9 cellular contexts compared by ENCODE assay signal in the genomic region with DNA sequence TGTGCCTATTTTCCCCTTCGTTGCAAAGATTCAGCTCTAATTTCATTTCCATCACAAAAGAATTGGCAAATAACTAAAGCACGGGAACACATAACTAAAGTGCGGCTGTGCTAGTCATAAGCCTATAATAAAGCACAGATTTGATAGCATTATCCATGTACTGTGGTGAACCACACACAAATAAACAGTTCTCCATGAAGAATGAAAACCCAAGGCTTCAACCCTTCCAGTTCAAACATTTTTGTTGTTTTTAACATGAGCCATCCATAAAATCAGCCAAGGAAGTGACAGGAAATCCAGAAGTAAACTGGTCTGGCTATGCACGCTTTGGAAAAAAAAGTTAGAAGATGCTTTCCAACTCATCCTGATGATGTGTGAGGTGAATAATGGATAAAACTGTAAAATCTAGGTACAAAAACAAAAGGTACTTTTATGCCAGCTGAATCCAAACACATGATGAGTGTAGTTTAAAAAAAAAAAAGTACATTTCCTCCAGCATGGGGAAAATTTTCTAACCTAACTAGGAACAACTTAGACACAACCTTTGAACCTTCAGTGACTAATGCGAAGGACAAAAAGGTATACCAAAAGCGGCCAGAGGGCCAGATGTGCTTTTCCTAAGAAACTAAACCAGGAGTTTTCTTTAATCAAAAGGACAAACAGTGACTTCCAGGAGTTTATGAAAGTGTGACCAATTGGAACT. TPM values are rescaled to one million over a fixed set of nuclear protein-coding genes. Genes with fewer than 3 reads are reported as not detected.
DNase-seq lines count a peak whose midpoint lies in the region; FAIRE-seq and TF ChIP-seq lines count a peak whose summit lies in the region.
"Had no signal": no experiment of that assay in that cellular context is flagged by ENCODE, and none has a peak within 500 bp of the region (broad histone marks: within the 10 kb centered on the region; RNA-seq: fewer than 3 reads in every experiment).

No MANE protein-coding gene starts in this region.

- no peak for TF ChIP-seq EP300 in suprapubic skin (IDR thresholded peaks at IDR 0.05)

- no peak overlapping the region for H2AFZ ChIP-seq in astrocyte (ENCODE audit: low read depth, low read length)

- peaks cover 5% of the 10 kb centered on the region for H3K27me3 ChIP-seq in astrocyte (ENCODE audit: insufficient read depth, low read length)
- no peaks in the 10 kb centered on the region for H3K27me3 ChIP-seq in iPS-20b (ENCODE audit: insufficient read depth, low read length)
- H3K27me3 ChIP-seq in suprapubic skin = peaks cover 5% of the 10 kb centered on the region

- TF ChIP-seq POLR2A in suprapubic skin (IDR thresholded peaks at IDR 0.05) = no peak

- no peaks in the 10 kb centered on the region for H3K9me3 Mint-ChIP-seq in astrocyte (ENCODE audit: unreplicated experiment)
- H3K9me3 Mint-ChIP-seq: T-helper 1 cell treated with Interleukin-12 subunit alpha and Interleukin-12 subunit beta and Interleukin-4 antibody, amounts not matched to agents 30 μg/mL and 1 μg/mL, for 36 hours had no signal

- H3K4me3 Mint-ChIP-seq in astrocyte (ENCODE audit: unreplicated experiment) = no peak overlapping the region
- H3K4me3 Mint-ChIP-seq: T-helper 1 cell treated with Interleukin-12 subunit alpha and Interleukin-12 subunit beta and Interleukin-4 antibody, amounts not matched to agents 30 μg/mL and 1 μg/mL, for 36 hours had no signal

- peaks cover 65% of the 10 kb centered on the region for H3K4me1 Mint-ChIP-seq in astrocyte (ENCODE audit: low read depth, unreplicated experiment)

- peak; percentile 88 for FAIRE-seq in astrocyte (lab: Jason Lieb, UNC)

- 73% methylated on average over 6 of the region's 6 CpGs for WGBS in suprapubic skin

- no peak for TF ChIP-seq CTCF in astrocyte (IDR thresholded peaks at IDR 0.05; ENCODE audit: insufficient read depth, low read depth, low read length)
- no peak for TF ChIP-seq CTCF in suprapubic skin (IDR thresholded peaks at IDR 0.05)

- peaks cover 82% of the 10 kb centered on the region for H3K79me2 ChIP-seq in astrocyte (ENCODE audit: insufficient read depth, low read length)

- no peaks in the 10 kb centered on the region for H3K36me3 Mint-ChIP-seq in astrocyte (ENCODE audit: low read depth, unreplicated experiment)

- H3K27ac Mint-ChIP-seq in astrocyte (ENCODE audit: unreplicated experiment) = peak overlapping the region; percentile 49
- H3K27ac Mint-ChIP-seq: T-helper 1 cell treated with Interleukin-12 subunit alpha and Interleukin-12 subunit beta and Interleukin-4 antibody, amounts not matched to agents 30 μg/mL and 1 μg/mL, for 36 hours had no signal

- no peaks in the 10 kb centered on the region for H3K9me3 ChIP-seq in astrocyte (ENCODE audit: insufficient read depth, low read depth, low read length)
- H3K9me3 ChIP-seq in iPS-20b (ENCODE audit: insufficient read depth, low read depth, low read length) = no peaks in the 10 kb centered on the region
- H3K9me3 ChIP-seq in suprapubic skin = no peaks in the 10 kb centered on the region

- no peaks in the 10 kb centered on the region for H3K27me3 Mint-ChIP-seq in astrocyte (ENCODE audit: low read depth, unreplicated experiment)

- H3K4me3 ChIP-seq in astrocyte (ENCODE audit: insufficient read depth, low read depth, low read length) (peak overlapping the region; percentile 42), iPS-20b (ENCODE audit: low read length) (peak overlapping the region; percentile 87), suprapubic skin (peak overlapping the region; percentile 43)

- H3K27ac ChIP-seq in astrocyte (ENCODE audit: low read depth, low read length) = peak overlapping the region; percentile 8
- peak overlapping the region; percentile 52 for H3K27ac ChIP-seq in iPS-20b (ENCODE audit: low read length)
- H3K27ac ChIP-seq in suprapubic skin = peak overlapping the region; percentile 30

- H3K4me2 ChIP-seq in astrocyte (ENCODE audit: low read length) = peak overlapping the region; percentile 84

- DNase-seq in H4 (ENCODE audit: low spot score) (peak; percentile 98), astrocyte (ENCODE audit: low read depth) (peak; percentile 94), suprapubic skin (ENCODE audit: low spot score in 2 of 2) (no peak), NCI-H1417 (lab: John Stamatoyannopoulos, UW) (no peak), NCI-H510A (lab: John Stamatoyannopoulos, UW) (no peak), GM03348 (ENCODE audit: low spot score) (no peak)
- DNase-seq in stimulated activated naive CD4-positive, alpha-beta T cell treated with Interleukin-2 at 50 U/mL for 16 hours (lab: John Stamatoyannopoulos, UW) = no peak

- H3K9ac ChIP-seq in astrocyte (ENCODE audit: low read length) (peak overlapping the region; percentile 39), iPS-20b (ENCODE audit: low read depth, low read length) (peak overlapping the region; percentile 67)

- H4K20me1 ChIP-seq in astrocyte (ENCODE audit: insufficient read depth, low read length) = peaks cover 63% of the 10 kb centered on the region

- H3K4me1 ChIP-seq in astrocyte (ENCODE audit: insufficient read depth, low read length) = peaks cover 21% of the 10 kb centered on the region
- peaks cover 88% of the 10 kb centered on the region for H3K4me1 ChIP-seq in iPS-20b (ENCODE audit: insufficient read depth, low read length)
- H3K4me1 ChIP-seq in suprapubic skin = peaks cover 45% of the 10 kb centered on the region

- no peaks in the 10 kb centered on the region for H3K36me3 ChIP-seq in astrocyte (ENCODE audit: insufficient read depth, low read length)
- H3K36me3 ChIP-seq in iPS-20b (ENCODE audit: insufficient read depth, low read depth, low read length) = peaks cover 4% of the 10 kb centered on the region; the same call in 1 of the 2 replicates
- no peaks in the 10 kb centered on the region for H3K36me3 ChIP-seq in suprapubic skin

RNA-seq across cellular contexts. Expression of gene ZNF608, which starts 10.2 kb away (rescaled TPM):
- total RNA-seq in H4 (2014; rRNA removed; shearing (Covaris generic)) = 20.8 and 28.0 TPM in 2 replicates
- total RNA-seq in astrocyte (57.3 and 61.5 TPM in 2 replicates), suprapubic skin (10 to 100 TPM in 2 of 4 donors, 1 to 10 TPM in 2; 3.9 to 11.9 (median 9.1) TPM)

Comparison
In these comparisons a context has a peak if more than half of its experiments do, and no peak if none do; other contexts are left out.
1. DNase-seq: peak in H4 (single experiment) and astrocyte (single experiment); none in suprapubic skin (0 of 2), NCI-H1417 (0 of 3), NCI-H510A (single experiment), GM03348 (single experiment) and stimulated activated naive CD4-positive, alpha-beta T cell treated with Interleukin-2 at 50 U/mL for 16 hours (single experiment).
2. Peak in every context shown above with its lines, with median percentiles within 50 percentile points of each other: H3K27ac ChIP-seq and H3K4me3 ChIP-seq.